In the genomic region with DNA sequence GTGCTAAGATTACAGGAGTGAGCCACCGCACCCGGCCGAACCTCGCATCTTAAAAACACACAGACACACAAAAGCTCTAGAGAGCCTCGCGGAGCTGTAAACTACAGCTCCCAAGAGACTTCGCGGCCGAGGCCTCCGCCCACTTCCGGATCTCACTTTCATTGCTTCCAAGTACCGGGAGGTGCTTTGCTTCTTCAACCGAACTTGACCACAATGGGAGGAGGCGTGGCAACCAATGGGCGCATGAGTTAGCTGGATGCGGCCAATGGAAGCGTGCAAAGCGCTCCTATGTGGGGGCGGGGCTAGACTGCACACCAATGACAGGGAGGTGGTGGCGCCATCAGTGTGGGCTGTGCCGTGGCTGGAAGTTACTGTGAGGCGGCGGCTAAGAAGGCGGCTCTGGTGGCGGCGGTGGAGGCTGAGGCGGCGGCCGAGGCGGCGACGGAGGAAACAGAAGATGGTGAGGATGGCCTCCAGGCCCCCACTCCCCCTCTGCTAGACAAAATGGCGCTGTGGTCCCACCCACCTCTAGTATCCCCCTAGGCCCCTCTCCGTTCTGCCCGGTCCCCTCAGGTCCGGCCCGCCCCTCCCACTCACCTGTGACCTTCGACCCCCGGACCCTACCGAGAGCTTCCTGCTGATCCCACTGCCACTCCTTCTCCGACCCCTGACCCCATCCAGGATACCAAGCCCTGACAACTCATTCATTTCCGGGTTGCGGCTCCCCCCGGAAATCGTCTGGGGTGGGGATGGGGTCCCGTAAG, we compare ENCODE assay signal across 8 cellular contexts.
DNase-seq lines count a peak whose midpoint lies in the region; ATAC-seq and TF ChIP-seq lines count a peak whose summit lies in the region.

A gene (plus strand): TSS at position 366 of the 764 bp plus-strand sequence. CDS start 92 bp downstream, at position 458.

- ATAC-seq in HG03442 (IDR thresholded peaks at IDR 0.05; ENCODE audit: unreplicated experiment) = peak; percentile 52

- peak; percentile 98 for DNase-seq in AG20443 (ENCODE audit: low spot score)
- peak; percentile 99 for DNase-seq in NCI-H524 treated with DMSO at 0.1 percent for 48 hours (lab: John Stamatoyannopoulos, UW)
- peak; percentile 99 for DNase-seq in activated CD4-positive, alpha-beta T cell treated with anti-CD3 and anti-CD28 coated beads for 4 hours
- DNase-seq in kidney glomerular epithelial cell (lab: John Stamatoyannopoulos, UW) = peak; percentile 98
- DNase-seq in stimulated activated CD4-positive, alpha-beta T cell treated with anti-CD3 and anti-CD28 coated beads, Interleukin-1b, Interleukin-23, amount 100 ng/mL, for 1 hour (ENCODE audit: low read depth in 2 of 2) = peak; percentile 93 to 98

- peak within 1 kb of the TSS; percentile 63 for H3K27ac ChIP-seq in cingulate gyrus (ENCODE audit: low read depth, low read length)

- peak; percentile 74 for TF ChIP-seq POLR2A in GM19099 (IDR thresholded peaks at IDR 0.05; ENCODE audit: extremely low read depth, insufficient read length, low read depth)

Comparison
In these comparisons a context has a peak if more than half of its experiments do, and no peak if none do; other contexts are left out.
1. Peak in every context shown above with its lines: DNase-seq, ATAC-seq and H3K27ac ChIP-seq.